ENCODE assay signal across 8 cellular contexts in the genomic region with DNA sequence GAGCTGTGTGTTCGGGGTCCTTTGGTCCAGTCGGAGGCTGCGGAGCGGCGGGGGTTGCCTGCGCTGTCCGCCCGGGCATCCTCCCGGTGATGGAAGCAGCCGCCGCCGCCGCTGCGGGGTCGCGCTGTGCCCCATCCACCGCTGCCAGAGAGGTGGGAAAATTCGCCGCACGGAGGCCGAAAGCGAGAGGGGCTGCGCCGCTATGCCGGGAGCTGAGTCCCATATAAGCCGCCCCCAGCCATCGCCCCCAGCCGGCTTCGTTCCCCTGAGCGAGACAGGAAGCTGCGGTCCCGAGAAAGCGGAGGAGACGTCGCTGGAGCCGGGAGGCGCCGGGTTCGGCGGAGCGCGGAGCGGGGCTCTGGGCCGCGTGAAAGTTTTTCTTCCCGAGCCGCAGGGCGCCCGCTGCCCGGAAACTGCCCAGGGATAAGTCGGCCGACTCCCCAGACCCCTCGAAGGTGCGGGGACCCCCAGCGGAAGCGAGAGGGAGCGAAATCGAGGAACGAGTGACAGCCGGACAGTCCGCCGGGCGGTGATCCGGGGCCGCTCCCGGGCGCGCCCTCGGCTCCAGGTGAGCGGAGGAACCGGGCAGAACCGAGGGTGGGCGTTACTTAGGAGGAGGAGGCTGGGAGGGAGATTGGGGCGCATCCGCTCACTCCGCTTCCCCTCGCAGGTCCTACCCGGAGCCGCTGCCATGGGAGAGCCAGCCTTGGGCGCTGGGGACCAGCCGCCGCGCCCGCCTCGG.
DNase-seq lines count a peak whose midpoint lies in the region; ATAC-seq and TF ChIP-seq lines count a peak whose summit lies in the region.

No MANE protein-coding gene starts in this region.

- no peak overlapping the region for H3K27ac ChIP-seq in SU-DHL-6 (ENCODE audit: low read depth, low read length)
- H3K27ac ChIP-seq in brain microvascular endothelial cell = peak overlapping the region; percentile 55

- H3K9me3 ChIP-seq in SU-DHL-6 (ENCODE audit: insufficient read depth, low read length) = no peaks in the 10 kb centered on the region

- TF ChIP-seq CTCF in SU-DHL-6 (IDR thresholded peaks at IDR 0.05; ENCODE audit: insufficient read depth, low read length, poor library complexity, severe bottlenecking) = no peak
- peak; percentile 20 for TF ChIP-seq CTCF in brain microvascular endothelial cell (IDR thresholded peaks at IDR 0.05; ENCODE audit: low read depth, low read length, missing control alignments)

- H3F3A ChIP-seq in SU-DHL-6 (ENCODE audit: insufficient read depth) = peaks cover 7% of the 10 kb centered on the region

- no peaks in the 10 kb centered on the region for H3K79me2 ChIP-seq in SU-DHL-6 (ENCODE audit: insufficient read depth, low read length)

- H3K36me3 ChIP-seq in SU-DHL-6 (ENCODE audit: low read length) (no peaks in the 10 kb centered on the region), brain microvascular endothelial cell (replicated peaks) (peaks cover 5% of the 10 kb centered on the region)

- peak overlapping the region; percentile 93 for H3K4me3 ChIP-seq in SU-DHL-6 (ENCODE audit: insufficient read depth, low read length, poor library complexity, severe bottlenecking)
- H3K4me3 ChIP-seq in brain microvascular endothelial cell (ENCODE audit: low read depth, low read length) = peak overlapping the region; percentile 89

- H3K9me2 ChIP-seq in SU-DHL-6 (replicated peaks; ENCODE audit: insufficient read depth, low read length) = no peaks in the 10 kb centered on the region

- H3K9ac ChIP-seq in SU-DHL-6 (ENCODE audit: low read length) = peak overlapping the region; percentile 62

- peak overlapping the region; percentile 92 for H2AFZ ChIP-seq in SU-DHL-6 (ENCODE audit: low read depth, low read length, severe bottlenecking)

- no peaks in the 10 kb centered on the region for H4K20me1 ChIP-seq in SU-DHL-6 (ENCODE audit: low read depth, low read length)

- in situ Hi-C loops in brain microvascular endothelial cell (cut with HindIII; ENCODE audit: low pct_ligation_motif_present, low sequenced_read_pairs) = no loop called here

- no peaks in the 10 kb centered on the region for H3K27me3 ChIP-seq in SU-DHL-6 (ENCODE audit: low read length)
- H3K27me3 ChIP-seq in brain microvascular endothelial cell (replicated peaks) = no peaks in the 10 kb centered on the region

- DNase-seq in NCI-H82 (lab: John Stamatoyannopoulos, UW) = peak; percentile 67
- DNase-seq in NCI-H82 treated with DMSO at 0.1 percent for 48 hours (lab: John Stamatoyannopoulos, UW; ENCODE audit: unreplicated experiment) = no peak
- DNase-seq in brain microvascular endothelial cell = peak; percentile 17
- peak; percentile 61 for DNase-seq in islet precursor cell
- peak; percentile 29 for DNase-seq in stimulated activated CD4-positive, alpha-beta T cell treated with anti-CD3 and anti-CD28 coated beads, Interleukin-1b, Interleukin-23, amount 100 ng/mL, for 48 hours

- ATAC-seq in HG03066 (IDR thresholded peaks at IDR 0.05; ENCODE audit: low read depth, unreplicated experiment) (peak; percentile 12), GM19328 (IDR thresholded peaks at IDR 0.05; ENCODE audit: unreplicated experiment) (no peak)

- peak overlapping the region; percentile 70 for H3K4me2 ChIP-seq in SU-DHL-6 (ENCODE audit: low read depth, low read length, poor library complexity, severe bottlenecking)
